ENCODE assay signal across 22 cellular contexts in genomic region chr2:63665806-63666205, GRCh38.
DNase-seq lines count a peak whose midpoint lies in the region; ATAC-seq, FAIRE-seq and TF ChIP-seq lines count a peak whose summit lies in the region.
"Had no signal": no experiment of that assay in that cellular context is flagged by ENCODE, and none has a peak within 500 bp of the region (broad histone marks: within the 10 kb centered on the region; RNA-seq: fewer than 3 reads in every experiment).

No MANE protein-coding gene starts in this region.

- FAIRE-seq in astrocyte (lab: Jason Lieb, UNC) = no peak
- FAIRE-seq: A204.1 had no signal

- TF ChIP-seq CTCF in AG04449 (IDR thresholded peaks at IDR 0.05; ENCODE audit: insufficient read depth, low read length, missing control alignments) (no peak), astrocyte (IDR thresholded peaks at IDR 0.05; ENCODE audit: insufficient read depth, low read depth, low read length) (no peak), foreskin fibroblast (IDR thresholded peaks at IDR 0.05; ENCODE audit: low read depth, low read length) (no peak), psoas muscle (IDR thresholded peaks at IDR 0.05) (no peak)

- H3K4me3 Mint-ChIP-seq in astrocyte (ENCODE audit: unreplicated experiment) = no peak overlapping the region
- no peak overlapping the region for H3K4me3 Mint-ChIP-seq in naive thymus-derived CD4-positive, alpha-beta T cell
- H3K4me3 Mint-ChIP-seq: activated CD4-positive, alpha-beta T cell treated with anti-CD3 and anti-CD28 coated beads for 36 hours; activated naive CD4-positive, alpha-beta T cell treated with anti-CD3 and anti-CD28 coated beads for 36 hours; central memory CD8-positive, alpha-beta T cell; endodermal cell had no signal

- intact Hi-C loops in psoas muscle (cut with DNase I) = loop anchor here in 1 of 2 donors (10.0 kb wide), 1 partner anchor 1239 kb away; no protein-coding TSS in a partner anchor
- intact Hi-C loops in naive thymus-derived CD4-positive, alpha-beta T cell (cut with micrococcal nuclease) = no loop called here

- no peak for ATAC-seq in psoas muscle
- ATAC-seq in naive thymus-derived CD4-positive, alpha-beta T cell = no peak
- ATAC-seq: activated CD4-positive, alpha-beta T cell treated with anti-CD3 and anti-CD28 coated beads for 36 hours had no signal

- peak overlapping the region; percentile 62 for H3K27ac Mint-ChIP-seq in astrocyte (ENCODE audit: unreplicated experiment)
- no peak overlapping the region for H3K27ac Mint-ChIP-seq in naive thymus-derived CD4-positive, alpha-beta T cell
- H3K27ac Mint-ChIP-seq: activated CD4-positive, alpha-beta T cell treated with anti-CD3 and anti-CD28 coated beads for 36 hours; activated naive CD4-positive, alpha-beta T cell treated with anti-CD3 and anti-CD28 coated beads for 36 hours; endodermal cell had no signal

- no peaks in the 10 kb centered on the region for H3K27me3 Mint-ChIP-seq in astrocyte (ENCODE audit: low read depth, unreplicated experiment)
- H3K27me3 Mint-ChIP-seq in naive thymus-derived CD4-positive, alpha-beta T cell = peaks cover 19 to 39% (median 29%) of the 10 kb centered on the region in 5 donors

- H4K20me1 ChIP-seq in GM23248 (ENCODE audit: insufficient read depth) = no peaks in the 10 kb centered on the region
- no peaks in the 10 kb centered on the region for H4K20me1 ChIP-seq in astrocyte (ENCODE audit: insufficient read depth, low read length)

- peak overlapping the region; percentile 68 for H3K9ac ChIP-seq in GM23248
- H3K9ac ChIP-seq in astrocyte (ENCODE audit: low read length) = no peak overlapping the region

- H3K9me2 ChIP-seq in GM23248 (ENCODE audit: insufficient read depth) = no peaks in the 10 kb centered on the region

- DNase-seq in AG04449 (ENCODE audit: low read depth, low spot score) (peak; percentile 84), GM23248 (peak; percentile 86), astrocyte (ENCODE audit: low read depth) (peak; percentile 83), foreskin fibroblast (peak; percentile 76 to 85), psoas muscle (no peak), midbrain (lab: John Stamatoyannopoulos, UW) (no peak)
- no peak for DNase-seq in activated naive CD4-positive, alpha-beta T cell treated with anti-CD3 and anti-CD28 coated beads, Interleukin-2, amount 50 U/mL, for 16 hours
- no peak for DNase-seq in naive thymus-derived CD4-positive, alpha-beta T cell
- DNase-seq: activated CD4-positive, alpha-beta T cell treated with anti-CD3 and anti-CD28 coated beads for 36 hours; activated naive CD4-positive, alpha-beta T cell treated with anti-CD3 and anti-CD28 coated beads for 36 hours; Calu3; endodermal cell; islet precursor cell; NCI-H187 treated with DMSO at 0.1 percent for 48 hours; NCI-H510A; nucleus accumbens; SIG-M5; stimulated activated CD4-positive, alpha-beta T cell treated with anti-CD3 and anti-CD28 coated beads, Interleukin-4, amount 100 ng/mL, for 4 hours; T1000 had no signal

- peaks cover 1% of the 10 kb centered on the region for H3K36me3 Mint-ChIP-seq in astrocyte (ENCODE audit: low read depth, unreplicated experiment)
- H3K36me3 Mint-ChIP-seq in naive thymus-derived CD4-positive, alpha-beta T cell = no peaks in the 10 kb centered on the region

- CTCF ChIA-PET in AG04449 (lab: Yijun Ruan, JAX) = interaction anchor here (0.9 to 1.3 kb wide), 2 partner anchors 11 to 13 kb away, joined by 3 read pairs; no protein-coding TSS in a partner anchor
- CTCF ChIA-PET in naive thymus-derived CD4-positive, alpha-beta T cell (lab: Charles Lee) = no interaction called here

- H3K27ac ChIP-seq in GM23248 = peak overlapping the region; percentile 84
- H3K27ac ChIP-seq in astrocyte (ENCODE audit: low read depth, low read length) = no peak overlapping the region
- no peak overlapping the region for H3K27ac ChIP-seq in psoas muscle
- H3K27ac ChIP-seq in naive thymus-derived CD4-positive, alpha-beta T cell (ENCODE audit: low read depth, low read length) = no peak overlapping the region
- H3K27ac ChIP-seq: tibial nerve had no signal

- 3 to 11% methylated on average over 1 of the region's 1 CpG for WGBS in GM23248 (ENCODE audit: low coverage in 1 of 2, low lambda C conversion rate in 2 of 2, missing lambda C conversion rate in 2 of 2), 2 experiments
- WGBS in psoas muscle, 3 donors = 35 to 59% (median 41%) methylated on average over 1 of the region's 1 CpG

- peak overlapping the region; percentile 74 for H3K4me2 ChIP-seq in GM23248 (ENCODE audit: unreplicated experiment)
- H3K4me2 ChIP-seq in astrocyte (ENCODE audit: low read length) = peak overlapping the region; percentile 64

- in situ Hi-C loops in GM23248 (cut with MboI) = no loop called here

- H3K9me3 ChIP-seq in GM23248 (ENCODE audit: low read depth) = no peaks in the 10 kb centered on the region
- no peaks in the 10 kb centered on the region for H3K9me3 ChIP-seq in astrocyte (ENCODE audit: insufficient read depth, low read depth, low read length)
- no peaks in the 10 kb centered on the region for H3K9me3 ChIP-seq in psoas muscle
- no peaks in the 10 kb centered on the region for H3K9me3 ChIP-seq in naive thymus-derived CD4-positive, alpha-beta T cell (ENCODE audit: control insufficient read depth in 2 of 3, low read length in 3 of 3)
- H3K9me3 ChIP-seq: tibial nerve had no signal

- peaks cover 40% of the 10 kb centered on the region for H3K4me1 Mint-ChIP-seq in astrocyte (ENCODE audit: low read depth, unreplicated experiment)
- peaks cover 0 to 3% (median 0%) of the 10 kb centered on the region in 7 donors for H3K4me1 Mint-ChIP-seq in naive thymus-derived CD4-positive, alpha-beta T cell
- H3K4me1 Mint-ChIP-seq: central memory CD8-positive, alpha-beta T cell had no signal

- H2AFZ ChIP-seq in GM23248 = peak overlapping the region; percentile 50
- H2AFZ ChIP-seq in astrocyte (ENCODE audit: low read depth, low read length) = peak overlapping the region; percentile 16

- H3F3A ChIP-seq in GM23248 (ENCODE audit: insufficient read depth) = peaks cover 58% of the 10 kb centered on the region

- H3K36me3 ChIP-seq in GM23248 (ENCODE audit: low read depth) (no peaks in the 10 kb centered on the region), astrocyte (ENCODE audit: insufficient read depth, low read length) (no peaks in the 10 kb centered on the region), psoas muscle (ENCODE audit: insufficient read depth in 1 of 2, low read depth in 1 of 2) (no peaks in the 10 kb centered on the region)
- no peaks in the 10 kb centered on the region for H3K36me3 ChIP-seq in naive thymus-derived CD4-positive, alpha-beta T cell (ENCODE audit: control insufficient read depth in 2 of 3, insufficient read depth in 3 of 3, low read length in 3 of 3)
- H3K36me3 ChIP-seq: tibial nerve had no signal

- H3K79me2 ChIP-seq in GM23248 (ENCODE audit: insufficient read depth) (no peaks in the 10 kb centered on the region), astrocyte (ENCODE audit: insufficient read depth, low read length) (no peaks in the 10 kb centered on the region)

- no peak overlapping the region for H3K4me3 ChIP-seq in AG04449 (ENCODE audit: low read depth, low read length)
- peak overlapping the region; percentile 35 for H3K4me3 ChIP-seq in GM23248
- no peak overlapping the region for H3K4me3 ChIP-seq in astrocyte (ENCODE audit: insufficient read depth, low read depth, low read length)
- H3K4me3 ChIP-seq in foreskin fibroblast (ENCODE audit: low read depth in 1 of 2, low read length in 2 of 2) = peak overlapping the region in 1 of 2 donors; percentile 38
- no peak overlapping the region for H3K4me3 ChIP-seq in psoas muscle
- no peak overlapping the region for H3K4me3 ChIP-seq in naive thymus-derived CD4-positive, alpha-beta T cell (ENCODE audit: low read length)
- H3K4me3 ChIP-seq: tibial nerve had no signal

- POLR2A ChIA-PET in AG04449 (lab: Yijun Ruan, JAX) = interaction anchor here (0.7 to 0.9 kb wide), 2 partner anchors 13 to 177 kb away, joined by 4 read pairs; no protein-coding TSS in a partner anchor
- POLR2A ChIA-PET in naive thymus-derived CD4-positive, alpha-beta T cell (lab: Charles Lee) = no interaction called here

- no peaks in the 10 kb centered on the region for H3K27me3 ChIP-seq in GM23248 (replicated peaks; ENCODE audit: insufficient read depth)
- H3K27me3 ChIP-seq in astrocyte (ENCODE audit: insufficient read depth, low read length) = no peaks in the 10 kb centered on the region
- H3K27me3 ChIP-seq in psoas muscle (ENCODE audit: insufficient read depth in 3 of 3, low read length in 2 of 3) = no peaks in the 10 kb centered on the region
- peaks cover 0 to 5% of the 10 kb centered on the region in 2 donors for H3K27me3 ChIP-seq in naive thymus-derived CD4-positive, alpha-beta T cell (ENCODE audit: control insufficient read depth in 2 of 2, insufficient read depth in 2 of 2, low read length in 2 of 2)
- H3K27me3 ChIP-seq: tibial nerve had no signal

- no peaks in the 10 kb centered on the region for H3K9me3 Mint-ChIP-seq in astrocyte (ENCODE audit: unreplicated experiment)
- peaks cover 0 to 5% (median 0%) of the 10 kb centered on the region in 11 donors for H3K9me3 Mint-ChIP-seq in naive thymus-derived CD4-positive, alpha-beta T cell
- H3K9me3 Mint-ChIP-seq: activated naive CD4-positive, alpha-beta T cell treated with anti-CD3 and anti-CD28 coated beads for 36 hours; central memory CD8-positive, alpha-beta T cell had no signal

- H3K4me1 ChIP-seq in GM23248 (ENCODE audit: insufficient read depth) (peaks cover 50% of the 10 kb centered on the region), astrocyte (ENCODE audit: insufficient read depth, low read length) (peaks cover 20% of the 10 kb centered on the region), psoas muscle (no peaks in the 10 kb centered on the region)
- no peaks in the 10 kb centered on the region for H3K4me1 ChIP-seq in naive thymus-derived CD4-positive, alpha-beta T cell (ENCODE audit: control insufficient read depth in 2 of 2, insufficient read depth in 2 of 2, low read length in 2 of 2)
- H3K4me1 ChIP-seq: tibial nerve had no signal

Comparison
In these comparisons a context has a peak if more than half of its experiments do, and no peak if none do; other contexts are left out.
1. DNase-seq: peak in AG04449 (single experiment), GM23248 (single experiment), astrocyte (single experiment) and foreskin fibroblast (2 of 2); none in activated naive CD4-positive, alpha-beta T cell treated with anti-CD3 and anti-CD28 coated beads, Interleukin-2, amount 50 U/mL, for 16 hours (single experiment), psoas muscle (0 of 2), midbrain (single experiment) and naive thymus-derived CD4-positive, alpha-beta T cell (0 of 9).